Comparison of ENCODE assay signal across 8 cellular contexts in the genomic region with DNA sequence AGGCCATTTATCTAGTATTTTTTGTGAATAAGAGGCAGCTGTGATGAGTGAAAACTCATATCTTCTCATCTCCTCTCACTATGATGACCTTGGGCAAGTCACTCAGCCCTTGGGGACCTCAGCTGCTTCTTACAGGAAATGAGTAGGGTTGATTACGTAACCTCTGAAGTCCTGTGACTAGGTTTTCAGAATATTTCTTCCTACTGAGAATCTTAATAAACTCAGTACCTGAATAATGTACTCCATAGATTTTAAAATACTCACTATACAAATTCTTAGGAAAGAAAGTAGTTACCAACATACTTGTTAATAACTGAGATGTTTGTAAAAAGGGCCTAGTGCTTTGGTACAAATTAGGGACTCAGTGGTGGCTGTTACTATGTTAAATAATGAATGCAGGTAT.
DNase-seq lines count a peak whose midpoint lies in the region; ATAC-seq and TF ChIP-seq lines count a peak whose summit lies in the region.

No MANE protein-coding gene starts in this region.

- H3K27ac ChIP-seq in RWPE1 (no peak overlapping the region), duodenal mucosa (ENCODE audit: low read depth, low read length) (peak overlapping the region; percentile 34), osteoblast (ENCODE audit: low read depth, low read length) (peak overlapping the region; percentile 81)

- TF ChIP-seq CTCF in RWPE1 (conservative IDR thresholded peaks at IDR 0.05; ENCODE audit: low read depth), result no peak
- no peak for TF ChIP-seq CTCF in osteoblast (IDR thresholded peaks at IDR 0.05; ENCODE audit: extremely low read depth, low read depth, low read length)

- no peak overlapping the region for H2AFZ ChIP-seq in osteoblast (ENCODE audit: low read length)

- H3K4me3 ChIP-seq in duodenal mucosa (ENCODE audit: low read depth in 1 of 2, low read length in 2 of 2) (no peak overlapping the region), osteoblast (ENCODE audit: insufficient read depth, low read length) (no peak overlapping the region)

- H3K9ac ChIP-seq in duodenal mucosa (ENCODE audit: low read depth in 1 of 2, low read length in 2 of 2), result no peak overlapping the region

- H4K20me1 ChIP-seq in osteoblast (ENCODE audit: insufficient read depth, low read length), result no peaks in the 10 kb centered on the region

- DNase-seq in A172 (ENCODE audit: low spot score) (peak; percentile 89), RWPE1 (ENCODE audit: low spot score) (peak; percentile 54), osteoblast (ENCODE audit: insufficient read length, low spot score, missing footprints) (no peak), dedifferentiated amniotic fluid mesenchymal stem cell (ENCODE audit: extremely low spot score) (no peak), NCI-H69 (lab: John Stamatoyannopoulos, UW) (no peak)

- no peak overlapping the region for H3K4me2 ChIP-seq in osteoblast (ENCODE audit: insufficient read depth, low read length)

- peaks cover 12 to 21% of the 10 kb centered on the region in 2 donors for H3K36me3 ChIP-seq in duodenal mucosa (ENCODE audit: control insufficient read depth in 1 of 2, insufficient read depth in 2 of 2, low read length in 2 of 2)
- H3K36me3 ChIP-seq in osteoblast (ENCODE audit: insufficient read depth, low read length), result peaks cover 23% of the 10 kb centered on the region

- POLR2A ChIA-PET in RWPE1 (lab: Yijun Ruan, JAX; ENCODE audit: low non-redundant PET), result no interaction called here

- CTCF ChIA-PET in RWPE1 (lab: Yijun Ruan, JAX), result interaction anchor here (0.6 to 1.5 kb wide), 4 partner anchors 127 to 530 kb away, joined by 3 to 7 read pairs (median 4); no protein-coding TSS in a partner anchor

- H3K27me3 ChIP-seq in duodenal mucosa (ENCODE audit: control insufficient read depth in 1 of 2, insufficient read depth in 2 of 2, low read length in 2 of 2), result no peaks in the 10 kb centered on the region
- no peaks in the 10 kb centered on the region for H3K27me3 ChIP-seq in osteoblast (ENCODE audit: insufficient read depth, low read length)

- no peaks in the 10 kb centered on the region for H3K79me2 ChIP-seq in osteoblast (ENCODE audit: insufficient read depth, low read length)

- ATAC-seq in GM18519 (IDR thresholded peaks at IDR 0.05; ENCODE audit: low FRiP score, unreplicated experiment), result peak; percentile 55
- peak; percentile 63 for ATAC-seq in HG03066 (IDR thresholded peaks at IDR 0.05; ENCODE audit: low read depth, unreplicated experiment)

- peaks cover 18 to 22% of the 10 kb centered on the region in 2 donors for H3K4me1 ChIP-seq in duodenal mucosa (ENCODE audit: control insufficient read depth in 1 of 2, insufficient read depth in 2 of 2, low read length in 2 of 2)
- peaks cover 35% of the 10 kb centered on the region for H3K4me1 ChIP-seq in osteoblast (ENCODE audit: insufficient read depth, low read length)

- H3K9me3 ChIP-seq in duodenal mucosa (ENCODE audit: control insufficient read depth in 1 of 2, low read length in 2 of 2) (no peaks in the 10 kb centered on the region), osteoblast (ENCODE audit: low read depth, low read length) (no peaks in the 10 kb centered on the region)

Comparison
In these comparisons a context has a peak if more than half of its experiments do, and no peak if none do; other contexts are left out.
1. DNase-seq: peak in A172 (single experiment) and RWPE1 (single experiment); none in osteoblast (single experiment), dedifferentiated amniotic fluid mesenchymal stem cell (single experiment) and NCI-H69 (single experiment).